In the genomic region with DNA sequence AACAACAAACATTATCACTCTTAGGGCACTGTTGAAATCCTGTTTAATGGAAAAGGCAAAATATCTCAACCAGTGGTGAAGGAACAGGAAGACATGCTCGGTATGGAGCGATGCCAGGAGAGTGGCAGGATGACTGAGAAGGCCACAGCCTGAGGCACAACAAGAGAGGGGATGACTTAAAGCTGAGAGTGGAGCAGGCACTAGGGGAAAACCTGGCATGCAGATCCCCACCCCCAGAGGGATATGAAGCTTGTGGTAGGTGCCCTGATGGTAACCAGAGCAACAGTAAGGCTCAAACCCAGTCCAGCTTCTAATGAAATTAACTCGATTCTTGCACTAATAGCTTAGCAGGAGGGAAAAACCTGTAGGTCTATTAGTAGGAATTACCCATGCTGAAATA, we compare ENCODE assay signal across 1 cellular context.
TF ChIP-seq lines count a peak whose summit lies in the region.

No MANE protein-coding gene starts in this region.

TF ChIP-seq in WTC11, 78 proteins besides CTCF, POLR2A, EP300 and RAD21 (continued from another document):
- no peak for TF ChIP-seq AFF4 (CRISPR knock-in tag; IDR thresholded peaks at IDR 0.05; ENCODE audit: borderline replicate concordance)
- no peak for TF ChIP-seq ZBTB21 (CRISPR knock-in tag; IDR thresholded peaks at IDR 0.05; ENCODE audit: borderline replicate concordance)
- TF ChIP-seq SOX15 (CRISPR knock-in tag; IDR thresholded peaks at IDR 0.05) = no peak
- TF ChIP-seq HMGA2 (CRISPR knock-in tag; IDR thresholded peaks at IDR 0.05) = no peak
- TF ChIP-seq ZNF281 (CRISPR knock-in tag; IDR thresholded peaks at IDR 0.05) = no peak
- no peak for TF ChIP-seq ZNF219 (CRISPR knock-in tag; IDR thresholded peaks at IDR 0.05; ENCODE audit: borderline replicate concordance)
- no peak for TF ChIP-seq TEAD4 (CRISPR knock-in tag; IDR thresholded peaks at IDR 0.05)
- TF ChIP-seq, protein P1, sequence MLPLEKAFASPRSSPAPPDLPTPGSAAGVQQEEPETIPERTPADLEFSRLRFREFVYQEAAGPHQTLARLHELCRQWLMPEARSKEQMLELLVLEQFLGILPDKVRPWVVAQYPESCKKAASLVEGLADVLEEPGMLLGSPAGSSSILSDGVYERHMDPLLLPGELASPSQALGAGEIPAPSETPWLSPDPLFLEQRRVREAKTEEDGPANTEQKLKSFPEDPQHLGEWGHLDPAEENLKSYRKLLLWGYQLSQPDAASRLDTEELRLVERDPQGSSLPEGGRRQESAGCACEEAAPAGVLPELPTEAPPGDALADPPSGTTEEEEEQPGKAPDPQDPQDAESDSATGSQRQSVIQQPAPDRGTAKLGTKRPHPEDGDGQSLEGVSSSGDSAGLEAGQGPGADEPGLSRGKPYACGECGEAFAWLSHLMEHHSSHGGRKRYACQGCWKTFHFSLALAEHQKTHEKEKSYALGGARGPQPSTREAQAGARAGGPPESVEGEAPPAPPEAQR (CRISPR knock-in tag; IDR thresholded peaks at IDR 0.05) = no peak
- TF ChIP-seq, protein P2, sequence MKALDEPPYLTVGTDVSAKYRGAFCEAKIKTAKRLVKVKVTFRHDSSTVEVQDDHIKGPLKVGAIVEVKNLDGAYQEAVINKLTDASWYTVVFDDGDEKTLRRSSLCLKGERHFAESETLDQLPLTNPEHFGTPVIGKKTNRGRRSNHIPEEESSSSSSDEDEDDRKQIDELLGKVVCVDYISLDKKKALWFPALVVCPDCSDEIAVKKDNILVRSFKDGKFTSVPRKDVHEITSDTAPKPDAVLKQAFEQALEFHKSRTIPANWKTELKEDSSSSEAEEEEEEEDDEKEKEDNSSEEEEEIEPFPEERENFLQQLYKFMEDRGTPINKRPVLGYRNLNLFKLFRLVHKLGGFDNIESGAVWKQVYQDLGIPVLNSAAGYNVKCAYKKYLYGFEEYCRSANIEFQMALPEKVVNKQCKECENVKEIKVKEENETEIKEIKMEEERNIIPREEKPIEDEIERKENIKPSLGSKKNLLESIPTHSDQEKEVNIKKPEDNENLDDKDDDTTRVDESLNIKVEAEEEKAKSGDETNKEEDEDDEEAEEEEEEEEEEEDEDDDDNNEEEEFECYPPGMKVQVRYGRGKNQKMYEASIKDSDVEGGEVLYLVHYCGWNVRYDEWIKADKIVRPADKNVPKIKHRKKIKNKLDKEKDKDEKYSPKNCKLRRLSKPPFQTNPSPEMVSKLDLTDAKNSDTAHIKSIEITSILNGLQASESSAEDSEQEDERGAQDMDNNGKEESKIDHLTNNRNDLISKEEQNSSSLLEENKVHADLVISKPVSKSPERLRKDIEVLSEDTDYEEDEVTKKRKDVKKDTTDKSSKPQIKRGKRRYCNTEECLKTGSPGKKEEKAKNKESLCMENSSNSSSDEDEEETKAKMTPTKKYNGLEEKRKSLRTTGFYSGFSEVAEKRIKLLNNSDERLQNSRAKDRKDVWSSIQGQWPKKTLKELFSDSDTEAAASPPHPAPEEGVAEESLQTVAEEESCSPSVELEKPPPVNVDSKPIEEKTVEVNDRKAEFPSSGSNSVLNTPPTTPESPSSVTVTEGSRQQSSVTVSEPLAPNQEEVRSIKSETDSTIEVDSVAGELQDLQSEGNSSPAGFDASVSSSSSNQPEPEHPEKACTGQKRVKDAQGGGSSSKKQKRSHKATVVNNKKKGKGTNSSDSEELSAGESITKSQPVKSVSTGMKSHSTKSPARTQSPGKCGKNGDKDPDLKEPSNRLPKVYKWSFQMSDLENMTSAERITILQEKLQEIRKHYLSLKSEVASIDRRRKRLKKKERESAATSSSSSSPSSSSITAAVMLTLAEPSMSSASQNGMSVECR (CRISPR knock-in tag; IDR thresholded peaks at IDR 0.05; ENCODE audit: borderline replicate concordance) = no peak
- no peak for TF ChIP-seq NR1H2 (CRISPR knock-in tag; IDR thresholded peaks at IDR 0.05)
- TF ChIP-seq, protein P3, sequence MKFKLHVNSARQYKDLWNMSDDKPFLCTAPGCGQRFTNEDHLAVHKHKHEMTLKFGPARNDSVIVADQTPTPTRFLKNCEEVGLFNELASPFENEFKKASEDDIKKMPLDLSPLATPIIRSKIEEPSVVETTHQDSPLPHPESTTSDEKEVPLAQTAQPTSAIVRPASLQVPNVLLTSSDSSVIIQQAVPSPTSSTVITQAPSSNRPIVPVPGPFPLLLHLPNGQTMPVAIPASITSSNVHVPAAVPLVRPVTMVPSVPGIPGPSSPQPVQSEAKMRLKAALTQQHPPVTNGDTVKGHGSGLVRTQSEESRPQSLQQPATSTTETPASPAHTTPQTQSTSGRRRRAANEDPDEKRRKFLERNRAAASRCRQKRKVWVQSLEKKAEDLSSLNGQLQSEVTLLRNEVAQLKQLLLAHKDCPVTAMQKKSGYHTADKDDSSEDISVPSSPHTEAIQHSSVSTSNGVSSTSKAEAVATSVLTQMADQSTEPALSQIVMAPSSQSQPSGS (CRISPR knock-in tag; IDR thresholded peaks at IDR 0.05; ENCODE audit: borderline replicate concordance, low read depth) = no peak
- no peak for TF ChIP-seq ZNF121 (CRISPR knock-in tag; IDR thresholded peaks at IDR 0.05)
- TF ChIP-seq, protein P4, sequence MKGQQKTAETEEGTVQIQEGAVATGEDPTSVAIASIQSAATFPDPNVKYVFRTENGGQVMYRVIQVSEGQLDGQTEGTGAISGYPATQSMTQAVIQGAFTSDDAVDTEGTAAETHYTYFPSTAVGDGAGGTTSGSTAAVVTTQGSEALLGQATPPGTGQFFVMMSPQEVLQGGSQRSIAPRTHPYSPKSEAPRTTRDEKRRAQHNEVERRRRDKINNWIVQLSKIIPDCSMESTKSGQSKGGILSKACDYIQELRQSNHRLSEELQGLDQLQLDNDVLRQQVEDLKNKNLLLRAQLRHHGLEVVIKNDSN (CRISPR knock-in tag; IDR thresholded peaks at IDR 0.05) = no peak
- TF ChIP-seq STAT6 (CRISPR knock-in tag; conservative IDR thresholded peaks at IDR 0.05; ENCODE audit: low read depth) = no peak
- no peak for TF ChIP-seq ETV6 (CRISPR knock-in tag; IDR thresholded peaks at IDR 0.05)
